ENCODE assay signal across 9 cellular contexts in genomic region chr10:19638173-19638872, GRCh38.
DNase-seq lines count a peak whose midpoint lies in the region; ATAC-seq and TF ChIP-seq lines count a peak whose summit lies in the region.
"Had no signal": no experiment of that assay in that cellular context is flagged by ENCODE, and none has a peak within 500 bp of the region (broad histone marks: within the 10 kb centered on the region; RNA-seq: fewer than 3 reads in every experiment).

No MANE protein-coding gene starts in this region.

- H3K27ac Mint-ChIP-seq in activated B cell treated with CpG ODN at 0.5 μM for 24 hours = no peak overlapping the region
- H3K27ac Mint-ChIP-seq in stimulated activated naive CD8-positive, alpha-beta T cell treated with anti-CD3 and anti-CD28 coated beads, Interleukin-15, amount 100 ng/mL, for 72 hours = peak overlapping the region in 1 of 2 donors; percentile 15
- H3K27ac Mint-ChIP-seq: activated naive CD4-positive, alpha-beta T cell treated with anti-CD3 and anti-CD28 coated beads, Interleukin-2, amount 50 U/mL, for 24 hours had no signal

- ATAC-seq in activated B cell treated with CpG ODN at 0.5 μM for 24 hours (ENCODE audit: low read depth) = no peak
- no peak for ATAC-seq in HG03175 (IDR thresholded peaks at IDR 0.05; ENCODE audit: unreplicated experiment)
- ATAC-seq in GM19324 (IDR thresholded peaks at IDR 0.05; ENCODE audit: low FRiP score, unreplicated experiment) = no peak
- no peak for ATAC-seq in stimulated activated naive CD8-positive, alpha-beta T cell treated with anti-CD3 and anti-CD28 coated beads, Interleukin-15, amount 100 ng/mL, for 72 hours

- no peak for TF ChIP-seq CTCF in activated B cell treated with CpG ODN at 0.5 μM for 24 hours (IDR thresholded peaks at IDR 0.05)
- no peak for TF ChIP-seq CTCF in suprapubic skin (IDR thresholded peaks at IDR 0.05)

- POLR2A ChIA-PET in activated B cell treated with CpG ODN at 0.5 μM for 24 hours (lab: Charles Lee) = no interaction called here

- peaks cover 5% of the 10 kb centered on the region for H3K4me1 Mint-ChIP-seq in activated B cell treated with CpG ODN at 0.5 μM for 24 hours
- no peaks in the 10 kb centered on the region for H3K4me1 Mint-ChIP-seq in stimulated activated naive CD8-positive, alpha-beta T cell treated with anti-CD3 and anti-CD28 coated beads, Interleukin-15, amount 100 ng/mL, for 72 hours

- H3K27me3 ChIP-seq in suprapubic skin = no peaks in the 10 kb centered on the region

- H3K4me3 Mint-ChIP-seq in activated B cell treated with CpG ODN at 0.5 μM for 24 hours = peak overlapping the region; percentile 59
- H3K4me3 Mint-ChIP-seq in stimulated activated naive CD8-positive, alpha-beta T cell treated with anti-CD3 and anti-CD28 coated beads, Interleukin-15, amount 100 ng/mL, for 72 hours = no peak overlapping the region
- H3K4me3 Mint-ChIP-seq: activated naive CD4-positive, alpha-beta T cell treated with anti-CD3 and anti-CD28 coated beads, Interleukin-2, amount 50 U/mL, for 24 hours had no signal

- H3K36me3 Mint-ChIP-seq in activated B cell treated with CpG ODN at 0.5 μM for 24 hours (ENCODE audit: low read depth) = no peaks in the 10 kb centered on the region
- H3K36me3 Mint-ChIP-seq: activated naive CD4-positive, alpha-beta T cell treated with anti-CD3 and anti-CD28 coated beads, Interleukin-2, amount 50 U/mL, for 24 hours had no signal

- no peaks in the 10 kb centered on the region for H3K36me3 ChIP-seq in suprapubic skin

- H3K27ac ChIP-seq in suprapubic skin = peak overlapping the region; percentile 20

- no peaks in the 10 kb centered on the region for H3K27me3 Mint-ChIP-seq in activated B cell treated with CpG ODN at 0.5 μM for 24 hours
- H3K27me3 Mint-ChIP-seq in stimulated activated naive CD8-positive, alpha-beta T cell treated with anti-CD3 and anti-CD28 coated beads, Interleukin-15, amount 100 ng/mL, for 72 hours = no peaks in the 10 kb centered on the region
- H3K27me3 Mint-ChIP-seq: activated naive CD4-positive, alpha-beta T cell treated with anti-CD3 and anti-CD28 coated beads, Interleukin-2, amount 50 U/mL, for 24 hours had no signal

- H3K9me3 ChIP-seq in suprapubic skin = no peaks in the 10 kb centered on the region

- CTCF ChIA-PET in activated B cell treated with CpG ODN at 0.5 μM for 24 hours (lab: Charles Lee) = no interaction called here

- no peaks in the 10 kb centered on the region for H3K4me1 ChIP-seq in suprapubic skin

- peak overlapping the region; percentile 18 for H3K4me3 ChIP-seq in suprapubic skin

- DNase-seq in HT1080 (ENCODE audit: low read depth) (peak; percentile 81), activated B cell treated with CpG ODN at 0.5 μM for 24 hours (no peak), kidney tubule cell (ENCODE audit: low spot score) (peak; percentile 90), suprapubic skin (ENCODE audit: low spot score in 2 of 2) (no peak)
- no peak for DNase-seq in stimulated activated naive CD4-positive, alpha-beta T cell (lab: John Stamatoyannopoulos, UW)
- no peak for DNase-seq in stimulated activated naive CD8-positive, alpha-beta T cell treated with anti-CD3 and anti-CD28 coated beads, Interleukin-15, amount 100 ng/mL, for 72 hours

- intact Hi-C loops in activated B cell treated with CpG ODN at 0.5 μM for 24 hours (cut with micrococcal nuclease) = no loop called here

- H3K9me3 Mint-ChIP-seq in activated B cell treated with CpG ODN at 0.5 μM for 24 hours = peaks cover 3% of the 10 kb centered on the region
- H3K9me3 Mint-ChIP-seq in stimulated activated naive CD8-positive, alpha-beta T cell treated with anti-CD3 and anti-CD28 coated beads, Interleukin-15, amount 100 ng/mL, for 72 hours = peaks cover 0 to 5% of the 10 kb centered on the region in 2 donors

- TF ChIP-seq EP300 in suprapubic skin (IDR thresholded peaks at IDR 0.05) = no peak

- TF ChIP-seq POLR2A in suprapubic skin (IDR thresholded peaks at IDR 0.05) = no peak

Comparison
In these comparisons a context has a peak if more than half of its experiments do, and no peak if none do; other contexts are left out.
1. DNase-seq: peak in HT1080 (single experiment) and kidney tubule cell (single experiment); none in activated B cell treated with CpG ODN at 0.5 μM for 24 hours (single experiment), suprapubic skin (0 of 2), stimulated activated naive CD4-positive, alpha-beta T cell (0 of 6) and stimulated activated naive CD8-positive, alpha-beta T cell treated with anti-CD3 and anti-CD28 coated beads, Interleukin-15, amount 100 ng/mL, for 72 hours (0 of 2).